Comparison of ENCODE assay signal across 8 cellular contexts in the genomic region with DNA sequence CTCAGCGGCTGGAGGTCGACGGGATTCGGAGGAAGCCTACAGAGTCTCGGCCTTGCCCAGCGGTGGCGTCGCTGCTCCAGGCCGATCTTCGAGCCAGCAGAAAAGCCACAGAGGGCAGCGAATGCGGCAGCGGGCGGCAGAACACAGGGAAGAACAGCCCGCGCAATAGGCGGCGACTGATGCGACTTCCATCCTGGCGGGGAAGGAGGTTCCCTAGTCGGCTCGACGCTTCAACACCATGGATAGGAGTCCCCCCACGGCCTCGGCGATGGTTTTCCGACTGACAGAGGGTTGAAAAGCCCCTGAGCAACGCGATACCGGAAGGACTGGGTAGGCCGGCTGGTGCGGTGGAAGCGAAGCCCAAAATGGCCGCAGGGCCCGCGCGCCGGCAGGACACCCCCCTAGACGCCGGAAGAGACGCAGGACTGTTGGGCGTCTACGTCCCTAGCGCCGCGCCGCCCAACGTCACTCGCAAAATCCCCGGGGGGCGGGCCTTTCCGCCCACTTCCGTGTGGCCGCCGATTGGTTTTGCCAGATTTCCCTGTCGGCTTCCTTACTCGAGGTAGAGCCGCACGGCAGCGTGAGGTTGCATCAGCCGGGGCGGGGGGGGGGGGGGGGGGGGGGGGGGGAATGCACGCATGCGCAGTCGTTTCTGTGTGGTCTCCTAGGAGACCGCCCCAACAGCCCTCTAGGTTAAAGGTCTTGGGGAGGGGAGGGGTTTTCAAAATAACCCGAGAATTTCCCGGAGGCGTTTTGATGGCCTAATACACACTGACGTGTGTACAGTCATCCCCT. TPM values are rescaled to one million over a fixed set of nuclear protein-coding genes. Genes with fewer than 3 reads are reported as not detected.
DNase-seq lines count a peak whose midpoint lies in the region; ATAC-seq and TF ChIP-seq lines count a peak whose summit lies in the region.

A gene (minus strand): TSS at position 367 of the 795 bp plus-strand sequence. CDS start 406 bp downstream, outside the sequence.

- no peaks in the 10 kb centered on the region for H3K27me3 ChIP-seq in BE2C

- DNase-seq in BE2C (peak; percentile 99), GM19240 (ENCODE audit: insufficient read length, low spot score) (peak; percentile 88), NCI-H526 treated with DMSO at 0.1 percent for 48 hours (lab: John Stamatoyannopoulos, UW) (peak; percentile 88), coronary artery (ENCODE audit: low spot score) (peak; percentile 99), left colon (peak; percentile 97 to 98)
- peak; percentile 99 for DNase-seq in activated CD4-positive, alpha-beta T cell treated with anti-CD3 and anti-CD28 coated beads, Interleukin-2, amount 10 ng/mL, durations not matched to agents 24 days and 14 days
- DNase-seq in stimulated activated CD4-positive, alpha-beta T cell treated with anti-CD3 and anti-CD28 coated beads, Interleukin-1b, Interleukin-23, amount 100 ng/mL, for 48 hours: peak; percentile 97

- H3K4me1 Mint-ChIP-seq in activated CD4-positive, alpha-beta T cell treated with anti-CD3 and anti-CD28 coated beads, Interleukin-2, amount 10 ng/mL, durations not matched to agents 24 days and 14 days: peaks cover 9% of the 10 kb centered on the region

- intact Hi-C loops in activated CD4-positive, alpha-beta T cell treated with anti-CD3 and anti-CD28 coated beads, Interleukin-2, amount 10 ng/mL, durations not matched to agents 24 days and 14 days (cut with micrococcal nuclease): loop anchor here (1.0 to 5.0 kb wide), 2 partner anchors 95 to 1336 kb away; no protein-coding TSS in a partner anchor
- intact Hi-C loops in left colon (cut with DNase I, micrococcal nuclease): no loop called here

- H3K36me3 Mint-ChIP-seq in activated CD4-positive, alpha-beta T cell treated with anti-CD3 and anti-CD28 coated beads, Interleukin-2, amount 10 ng/mL, durations not matched to agents 24 days and 14 days (ENCODE audit: low read depth): peaks cover 44% of the 10 kb centered on the region

- H3K9me3 ChIP-seq in BE2C: no peaks in the 10 kb centered on the region

- TF ChIP-seq CTCF in BE2C (IDR thresholded peaks at IDR 0.05; ENCODE audit: low read depth, low read length): no peak
- no peak for TF ChIP-seq CTCF in coronary artery (IDR thresholded peaks at IDR 0.05)

- peak within 1 kb of the TSS; percentile 99 to 100 for H3K27ac ChIP-seq in coronary artery

- peaks cover 3% of the 10 kb centered on the region for H3K4me1 ChIP-seq in BE2C

- no peaks in the 10 kb centered on the region for H3K9me3 Mint-ChIP-seq in activated CD4-positive, alpha-beta T cell treated with anti-CD3 and anti-CD28 coated beads, Interleukin-2, amount 10 ng/mL, durations not matched to agents 24 days and 14 days

- ATAC-seq in HG03460 (IDR thresholded peaks at IDR 0.05; ENCODE audit: unreplicated experiment) (peak; percentile 84), left colon (peak; percentile 81)

- peaks cover 4% of the 10 kb centered on the region; the same call in 1 of the 2 replicates for H3K36me3 ChIP-seq in BE2C

- peak within 1 kb of the TSS; percentile 97 for H3K4me3 Mint-ChIP-seq in activated CD4-positive, alpha-beta T cell treated with anti-CD3 and anti-CD28 coated beads, Interleukin-2, amount 10 ng/mL, durations not matched to agents 24 days and 14 days

- H3K4me3 ChIP-seq in BE2C (ENCODE audit: low read depth, low read length) (peak within 1 kb of the TSS; percentile 97), coronary artery (peak within 1 kb of the TSS; percentile 98)

- no peaks in the 10 kb centered on the region for H3K27me3 Mint-ChIP-seq in activated CD4-positive, alpha-beta T cell treated with anti-CD3 and anti-CD28 coated beads, Interleukin-2, amount 10 ng/mL, durations not matched to agents 24 days and 14 days

- peak within 1 kb of the TSS; percentile 99 for H3K27ac Mint-ChIP-seq in activated CD4-positive, alpha-beta T cell treated with anti-CD3 and anti-CD28 coated beads, Interleukin-2, amount 10 ng/mL, durations not matched to agents 24 days and 14 days

RNA-seq across cellular contexts. Expression of the gene that starts here (rescaled TPM):
- 30.8 TPM for polyA plus RNA-seq in BE2C (2012; ENCODE audit: insufficient read depth, insufficient read length, low read depth)
- total RNA-seq in activated CD4-positive, alpha-beta T cell treated with anti-CD3 and anti-CD28 coated beads, Interleukin-2, amount 10 ng/mL, durations not matched to agents 24 days and 14 days: 70.9 and 74.0 TPM in 2 replicates
- 10 to 100 TPM; 61.4 to 72.2 TPM for total RNA-seq in left colon

Comparison
In these comparisons a context has a peak if more than half of its experiments do, and no peak if none do; other contexts are left out.
1. Peak in every context shown above with its lines: DNase-seq, ATAC-seq, H3K4me3 ChIP-seq and H3K27ac ChIP-seq.